In genomic region chr11:68641880-68642279, GRCh38 we compare ENCODE assay signal across 23 cellular contexts. TPM values are rescaled to one million over a fixed set of nuclear protein-coding genes. Genes with fewer than 3 reads are reported as not detected.
"Had no signal": no experiment of that assay in that cellular context is flagged by ENCODE, and none has a peak within 500 bp of the region (broad histone marks: within the 10 kb centered on the region; RNA-seq: fewer than 3 reads in every experiment).

No MANE protein-coding gene starts in this region.

- FAIRE-seq: HTR-8/SVneo had no signal

- H3K36me3 ChIP-seq: MG63, SJSA1 had no signal

- DNase-seq: KBM-7, MG63, NCI-H1092, NCI-H1105 treated with DMSO at 0.1 percent for 48 hours, NCI-H1417 treated with DMSO at 0.1 percent for 48 hours, NCI-H146, NCI-H1694 treated with DMSO at 0.1 percent for 48 hours, NCI-H1930, NCI-H2081, NCI-H2107, NCI-H2227 treated with DMSO at 0.1 percent for 48 hours, NCI-H446, NCI-H510A, NCI-H524 treated with DMSO at 0.1 percent for 48 hours, NCI-H69, NCI-H774, SIG-M5 had no signal

- H3K4me1 ChIP-seq: SJSA1 had no signal

- H3K27ac ChIP-seq: HL-60, SJSA1, SK-N-MC had no signal

- H3K4me3 ChIP-seq: MG63, SJSA1, SK-N-MC had no signal

RNA-seq across cellular contexts. Expression of gene GAL, which starts 42.5 kb away (rescaled TPM):
- total RNA-seq: Right ventricle myocardium superior, RPMI7951, SJSA1 had no signal
